ENCODE assay signal across 14 cellular contexts in genomic region chr7:100292162-100292561, GRCh38. TPM values are rescaled to one million over a fixed set of nuclear protein-coding genes. Genes with fewer than 3 reads are reported as not detected.
DNase-seq lines count a peak whose midpoint lies in the region; ATAC-seq, FAIRE-seq and TF ChIP-seq lines count a peak whose summit lies in the region.
"Not testable (repeated sequence)": the region's sequence is repeated elsewhere in the genome, so short reads cannot be mapped to it uniquely, and the experiment has no call there.
"Had no signal": no experiment of that assay in that cellular context is flagged by ENCODE, and none has a peak within 500 bp of the region (broad histone marks: within the 10 kb centered on the region; RNA-seq: fewer than 3 reads in every experiment).

No MANE protein-coding gene starts in this region.

- H3K4me2 ChIP-seq in MM.1S (ENCODE audit: low read depth, low read length): peak overlapping the region; percentile 18; the same call in 1 of the 2 replicates
- H3K4me2 ChIP-seq in K562 (ENCODE audit: insufficient read depth, low read length): not testable (repeated sequence)

- not testable (repeated sequence) for TF ChIP-seq POLR2A in K562 (conservative IDR thresholded peaks at IDR 0.05)

- H3K9me3 ChIP-seq in MM.1S (replicated peaks; ENCODE audit: insufficient read depth, low read length); K562 (replicated peaks; ENCODE audit: control insufficient read depth, insufficient read depth, low read depth, low read length): not testable (repeated sequence)

- not testable (repeated sequence) for TF ChIP-seq CTCF in MM.1S (IDR thresholded peaks at IDR 0.05; ENCODE audit: low read length); WTC11 (IDR thresholded peaks at IDR 0.05); K562 (IDR thresholded peaks at IDR 0.05 in 2 of 3, conservative IDR thresholded peaks at IDR 0.05 in 1 of 3; ENCODE audit: insufficient read depth in 2 of 3, low read depth in 1 of 3, low read length in 3 of 3)

- BruUV-seq in K562 (replicated peaks; lab: Mats Ljungman, UMichigan): not testable (repeated sequence)

- not testable (repeated sequence) for FAIRE-seq in K562 (lab: Jason Lieb, UNC)

- WGBS in K562 (ENCODE audit: insufficient coverage, low coverage, missing lambda C conversion rate): 80% methylated on average over 1 of the region's 1 CpG

- not testable (repeated sequence) for H3K79me2 ChIP-seq in MM.1S (ENCODE audit: low read length); K562 (ENCODE audit: control insufficient read depth, insufficient read depth, low read length)

- H3K4me3 Mint-ChIP-seq in WTC11; activated CD8-positive, alpha-beta memory T cell treated with anti-CD3 and anti-CD28 coated beads, Interleukin-2, amount 10 ng/mL, durations not matched to agents 7 days and 5 days; activated T-helper 2 cell treated with anti-CD3 and anti-CD28 coated beads, Interferon-gamma antibody, Interleukin-2, Interleukin-4, amounts not matched to agents 10 μg/mL and 5 μg/mL and 100 μg/mL, durations not matched to agents 14 hours and 24 hours and 36 hours (ENCODE audit: low read depth); stimulated activated naive B cell treated with anti-CD40 and anti-IgM and Interleukin-4, amounts not matched to agents 10 μg/mL and 1 μg/mL and 100 μg/mL, for 72 hours: not testable (repeated sequence)

- not testable (repeated sequence) for H3K9me2 ChIP-seq in MM.1S (replicated peaks; ENCODE audit: insufficient read depth, low read length)

- not testable (repeated sequence) for H3K36me3 ChIP-seq in MM.1S (replicated peaks; ENCODE audit: insufficient read depth, low read length); K562 (ENCODE audit: control insufficient read depth, insufficient read depth, low read length)

- DNase-seq in MM.1S: peak; percentile 67
- DNase-seq in OCI-M1 (lab: John Stamatoyannopoulos, UW): peak; percentile 46
- not testable (repeated sequence) for DNase-seq in WTC11 (ENCODE audit: low spot score); activated CD8-positive, alpha-beta memory T cell treated with anti-CD3 and anti-CD28 coated beads, Interleukin-2, amount 10 ng/mL, durations not matched to agents 7 days and 5 days; activated T-helper 2 cell treated with anti-CD3 and anti-CD28 coated beads, Interferon-gamma antibody, Interleukin-2, Interleukin-4, amounts not matched to agents 10 μg/mL and 5 μg/mL and 100 μg/mL, durations not matched to agents 14 hours and 24 hours and 36 hours (ENCODE audit: low spot score); K562 (ENCODE audit: extremely low read depth in 1 of 4, low spot score in 3 of 4); stimulated activated naive B cell treated with anti-CD40 and anti-IgM and Interleukin-4, amounts not matched to agents 10 μg/mL and 1 μg/mL and 100 μg/mL, for 72 hours

- not testable (repeated sequence) for H3K27me3 Mint-ChIP-seq in WTC11 (ENCODE audit: low read depth); activated CD8-positive, alpha-beta memory T cell treated with anti-CD3 and anti-CD28 coated beads, Interleukin-2, amount 10 ng/mL, durations not matched to agents 7 days and 5 days; activated T-helper 2 cell treated with anti-CD3 and anti-CD28 coated beads, Interferon-gamma antibody, Interleukin-2, Interleukin-4, amounts not matched to agents 10 μg/mL and 5 μg/mL and 100 μg/mL, durations not matched to agents 14 hours and 24 hours and 36 hours (ENCODE audit: low read depth); stimulated activated naive B cell treated with anti-CD40 and anti-IgM and Interleukin-4, amounts not matched to agents 10 μg/mL and 1 μg/mL and 100 μg/mL, for 72 hours

- CTCF ChIA-PET in WTC11 (lab: Charles Lee); activated CD8-positive, alpha-beta memory T cell treated with anti-CD3 and anti-CD28 coated beads, Interleukin-2, amount 10 ng/mL, durations not matched to agents 7 days and 5 days (lab: Charles Lee); K562 (lab: Yijun Ruan, JAX; ENCODE audit: low intra/inter-chr PET ratio): not testable (repeated sequence)

- ATAC-seq in GM18502 (IDR thresholded peaks at IDR 0.05; ENCODE audit: poor library complexity, unreplicated experiment): peak; percentile 50
- ATAC-seq in WTC11; activated CD8-positive, alpha-beta memory T cell treated with anti-CD3 and anti-CD28 coated beads, Interleukin-2, amount 10 ng/mL, durations not matched to agents 7 days and 5 days; K562; stimulated activated naive B cell treated with anti-CD40 and anti-IgM and Interleukin-4, amounts not matched to agents 10 μg/mL and 1 μg/mL and 100 μg/mL, for 72 hours (replicated peaks): not testable (repeated sequence)

- peak overlapping the region; percentile 92 for H3K27ac ChIP-seq in MM.1S (ENCODE audit: low read length)
- H3K27ac ChIP-seq in K562 (ENCODE audit: extremely low read depth, low read depth, low read length): not testable (repeated sequence)

- H4K20me1 ChIP-seq in MM.1S (ENCODE audit: insufficient read depth, low read length); K562 (replicated peaks; ENCODE audit: control insufficient read depth, insufficient read depth, low read length): not testable (repeated sequence)

- in situ Hi-C loops in K562 (cut with MboI): not testable (repeated sequence)

- not testable (repeated sequence) for H3K9me3 Mint-ChIP-seq in WTC11; activated CD8-positive, alpha-beta memory T cell treated with anti-CD3 and anti-CD28 coated beads, Interleukin-2, amount 10 ng/mL, durations not matched to agents 7 days and 5 days (ENCODE audit: low read depth); activated T-helper 2 cell treated with anti-CD3 and anti-CD28 coated beads, Interferon-gamma antibody, Interleukin-2, Interleukin-4, amounts not matched to agents 10 μg/mL and 5 μg/mL and 100 μg/mL, durations not matched to agents 14 hours and 24 hours and 36 hours; stimulated activated naive B cell treated with anti-CD40 and anti-IgM and Interleukin-4, amounts not matched to agents 10 μg/mL and 1 μg/mL and 100 μg/mL, for 72 hours

- H2AFZ ChIP-seq in MM.1S (ENCODE audit: low read length); K562 (ENCODE audit: low read depth, low read length): not testable (repeated sequence)

- H3K4me1 ChIP-seq in MM.1S (ENCODE audit: low read length): peaks cover 32% of the 10 kb centered on the region
- not testable (repeated sequence) for H3K4me1 ChIP-seq in K562 (replicated peaks in 1 of 2; ENCODE audit: control insufficient read depth in 2 of 2, insufficient read depth in 2 of 2, low read length in 2 of 2)

- not testable (repeated sequence) for H3K4me1 Mint-ChIP-seq in WTC11; activated T-helper 2 cell treated with anti-CD3 and anti-CD28 coated beads, Interferon-gamma antibody, Interleukin-2, Interleukin-4, amounts not matched to agents 10 μg/mL and 5 μg/mL and 100 μg/mL, durations not matched to agents 14 hours and 24 hours and 36 hours (ENCODE audit: low read depth); stimulated activated naive B cell treated with anti-CD40 and anti-IgM and Interleukin-4, amounts not matched to agents 10 μg/mL and 1 μg/mL and 100 μg/mL, for 72 hours
- peaks cover 11% of the 10 kb centered on the region for H3K4me1 Mint-ChIP-seq in activated CD8-positive, alpha-beta memory T cell treated with anti-CD3 and anti-CD28 coated beads, Interleukin-2, amount 10 ng/mL, durations not matched to agents 7 days and 5 days

- not testable (repeated sequence) for TF ChIP-seq EP300 in K562 (IDR thresholded peaks at IDR 0.05; ENCODE audit: low read length)

- H3F3A ChIP-seq in MM.1S (ENCODE audit: insufficient read depth, low read length): peaks cover 18% of the 10 kb centered on the region

- intact Hi-C loops in activated T-helper 2 cell treated with anti-CD3 and anti-CD28 coated beads, Interferon-gamma antibody, Interleukin-2, Interleukin-4, amounts not matched to agents 10 μg/mL and 5 μg/mL and 100 μg/mL, durations not matched to agents 14 hours and 24 hours and 36 hours (cut with micrococcal nuclease); K562 (cut with micrococcal nuclease): not testable (repeated sequence)

- H3K9ac ChIP-seq in MM.1S (ENCODE audit: low read length): peak overlapping the region; percentile 58
- H3K9ac ChIP-seq in K562 (ENCODE audit: insufficient read depth in 1 of 2, low read depth in 2 of 2, low read length in 2 of 2): not testable (repeated sequence)

- H3K27ac Mint-ChIP-seq in WTC11: peak overlapping the region; percentile 38; the same call in 1 of the 2 replicates
- peak overlapping the region; percentile 65 for H3K27ac Mint-ChIP-seq in activated CD8-positive, alpha-beta memory T cell treated with anti-CD3 and anti-CD28 coated beads, Interleukin-2, amount 10 ng/mL, durations not matched to agents 7 days and 5 days
- H3K27ac Mint-ChIP-seq in activated T-helper 2 cell treated with anti-CD3 and anti-CD28 coated beads, Interferon-gamma antibody, Interleukin-2, Interleukin-4, amounts not matched to agents 10 μg/mL and 5 μg/mL and 100 μg/mL, durations not matched to agents 14 hours and 24 hours and 36 hours: peak overlapping the region; percentile 63
- H3K27ac Mint-ChIP-seq in stimulated activated naive B cell treated with anti-CD40 and anti-IgM and Interleukin-4, amounts not matched to agents 10 μg/mL and 1 μg/mL and 100 μg/mL, for 72 hours: peak overlapping the region; percentile 39

- H3K36me3 Mint-ChIP-seq in WTC11; activated CD8-positive, alpha-beta memory T cell treated with anti-CD3 and anti-CD28 coated beads, Interleukin-2, amount 10 ng/mL, durations not matched to agents 7 days and 5 days: not testable (repeated sequence)
- peaks cover 14% of the 10 kb centered on the region for H3K36me3 Mint-ChIP-seq in activated T-helper 2 cell treated with anti-CD3 and anti-CD28 coated beads, Interferon-gamma antibody, Interleukin-2, Interleukin-4, amounts not matched to agents 10 μg/mL and 5 μg/mL and 100 μg/mL, durations not matched to agents 14 hours and 24 hours and 36 hours (ENCODE audit: low read depth)
- H3K36me3 Mint-ChIP-seq in stimulated activated naive B cell treated with anti-CD40 and anti-IgM and Interleukin-4, amounts not matched to agents 10 μg/mL and 1 μg/mL and 100 μg/mL, for 72 hours: peaks cover 4 to 15% of the 10 kb centered on the region in 2 donors

- H3K4me3 ChIP-seq in MM.1S (ENCODE audit: low read length); K562: not testable (repeated sequence)

- H3K27me3 ChIP-seq in MM.1S (replicated peaks; ENCODE audit: insufficient read depth, low read length); K562 (ENCODE audit: control insufficient read depth in 2 of 2, insufficient read depth in 2 of 2, low read length in 2 of 2): not testable (repeated sequence)

- POLR2A ChIA-PET in WTC11 (lab: Charles Lee): not testable (repeated sequence)
- POLR2A ChIA-PET in K562 (lab: Yijun Ruan, JAX): interaction anchor here (0.8 kb wide), 1 partner anchor 87 kb away, joined by 3 read pairs; no protein-coding TSS in a partner anchor

- H3K9me1 ChIP-seq in K562 (ENCODE audit: control insufficient read depth, insufficient read depth, low read length): not testable (repeated sequence)

- TF ChIP-seq RAD21 in K562 (CRISPR knock-in tag; conservative IDR thresholded peaks at IDR 0.05 in 1 of 2, IDR thresholded peaks at IDR 0.05 in 1 of 2): not testable (repeated sequence)

RNA-seq across cellular contexts. Expression of gene SPDYE3, which starts 15.3 kb away (rescaled TPM):
- total RNA-seq in WTC11 (2021): not detected in 3 replicates
- total RNA-seq in activated CD8-positive, alpha-beta memory T cell treated with anti-CD3 and anti-CD28 coated beads, Interleukin-2, amount 10 ng/mL, durations not matched to agents 7 days and 5 days: not detected
- not detected in 2 replicates for total RNA-seq in activated T-helper 2 cell treated with anti-CD3 and anti-CD28 coated beads, Interferon-gamma antibody, Interleukin-2, Interleukin-4, amounts not matched to agents 10 μg/mL and 5 μg/mL and 100 μg/mL, durations not matched to agents 14 hours and 24 hours and 36 hours
- 0.21 and 0.53 TPM in 2 replicates for total RNA-seq in K562 (2011; cell fraction: chromatin; rRNA removed; ENCODE audit: low replicate concordance)
- total RNA-seq in K562 (2011; cell fraction: nucleolus; rRNA removed): not detected in 2 replicates
- not detected in 2 replicates for total RNA-seq in K562 (2011; cell fraction: nucleoplasm; rRNA removed)
- not detected in 2 replicates for total RNA-seq in K562 (2014; rRNA removed)
- not detected in 2 replicates for total RNA-seq in K562 (2014; rRNA removed; fragmentation: Illumina TruSeq; extraction: Trizol)
- total RNA-seq in K562 (2015; rRNA removed; fragmentation: Illumina TruSeq; extraction: Trizol): not detected in 2 replicates
- total RNA-seq in K562 (2021): not detected in 2 replicates
- 0.04 TPM in 1 of 2 replicates, not detected in the other for polyA plus RNA-seq in K562 (2011; rRNA removed)
- polyA plus RNA-seq in K562 (2011; cell fraction: cytosol; rRNA removed): not detected in 2 replicates
- polyA plus RNA-seq in K562 (2011; cell fraction: nucleus; rRNA removed): not detected in 2 replicates
- polyA plus RNA-seq in K562 (2012): 6.0 and 10.3 TPM in 2 replicates
- polyA plus RNA-seq in K562 (2014; fragmentation: Illumina TruSeq; extraction: Trizol): not detected in 2 replicates
- 1 to 10 TPM; 1.2 to 3.3 TPM for polyA plus RNA-seq in K562 (2014; fragmentation: Nextera tagmentation; extraction: Ambion mirVana)
- not detected in 2 replicates for polyA plus RNA-seq in K562 (2014; rRNA removed)
- polyA minus RNA-seq in K562 (2011; rRNA and poly(A)+ RNA removed): not detected in 2 replicates
- not detected in 2 replicates for polyA minus RNA-seq in K562 (2011; cell fraction: cytosol; rRNA and poly(A)+ RNA removed)
- not detected in 2 replicates for polyA minus RNA-seq in K562 (2011; cell fraction: nucleus; rRNA and poly(A)+ RNA removed)
- total RNA-seq: A673; CD4-positive, alpha-beta memory T cell; Daoy; GM23338; HT-29 had no signal
- polyA plus RNA-seq: AG04450 had no signal
